In genomic region chr15:92656089-92656488, GRCh38 we compare ENCODE assay signal across 8 cellular contexts. TPM values are rescaled to one million over a fixed set of nuclear protein-coding genes. Genes with fewer than 3 reads are reported as not detected.
DNase-seq lines count a peak whose midpoint lies in the region; ATAC-seq and TF ChIP-seq lines count a peak whose summit lies in the region.

No MANE protein-coding gene starts in this region.

- in situ Hi-C loops in mammary epithelial cell (cut with MboI; ENCODE audit: low sequenced_read_pairs in 2 of 2) = no loop called here
- in situ Hi-C loops in transverse colon (cut with MboI; ENCODE audit: low pct_ligation_motif_present in 1 of 4, low pct_unique_long_range_greater_than_20kb in 1 of 4, low sequenced_read_pairs in 3 of 4) = no loop called here

- TF ChIP-seq CTCF in MCF 10A (IDR thresholded peaks at IDR 0.05; ENCODE audit: unreplicated experiment) = no peak
- no peak for TF ChIP-seq CTCF in mammary epithelial cell (conservative IDR thresholded peaks at IDR 0.05 in 1 of 2, IDR thresholded peaks at IDR 0.05 in 1 of 2; ENCODE audit: extremely low read depth in 1 of 2, insufficient read depth in 1 of 2, low read depth in 1 of 2, low read length in 2 of 2)
- TF ChIP-seq CTCF in transverse colon (IDR thresholded peaks at IDR 0.05) = no peak

- no peaks in the 10 kb centered on the region for H3K79me2 ChIP-seq in mammary epithelial cell (ENCODE audit: insufficient read depth, low read length)

- H3K9ac ChIP-seq in mammary epithelial cell (ENCODE audit: insufficient read depth, low read length) = no peak overlapping the region
- H3K9ac ChIP-seq in mucosa of stomach (ENCODE audit: low read length) = peak overlapping the region; percentile 78

- H3K4me1 ChIP-seq in mammary epithelial cell (ENCODE audit: insufficient read depth, low read length) (peaks cover 5% of the 10 kb centered on the region), mucosa of stomach (ENCODE audit: control insufficient read depth, insufficient read depth, low read length) (peaks cover 36% of the 10 kb centered on the region), transverse colon (peaks cover 0 to 34% (median 27%) of the 10 kb centered on the region in 4 donors)

- TF ChIP-seq EP300 in transverse colon (IDR thresholded peaks at IDR 0.05; ENCODE audit: low read depth) = no peak

- dilution Hi-C loops in mammary epithelial cell (cut with HindIII; ENCODE audit: low sequenced_read_pairs) = no loop called here

- no peak for DNase-seq in MCF 10A (ENCODE audit: unreplicated experiment)
- DNase-seq in mammary epithelial cell = no peak
- DNase-seq in activated naive CD8-positive, alpha-beta T cell treated with anti-CD3 and anti-CD28 coated beads, Interleukin-2, amount 50 U/mL, for 24 hours = no peak
- DNase-seq in transverse colon = no peak
- no peak for DNase-seq in NCI-H748 treated with DMSO at 0.1 percent for 48 hours (lab: John Stamatoyannopoulos, UW)
- no peak for DNase-seq in H4 (ENCODE audit: low spot score)
- DNase-seq in immature natural killer cell = no peak

- no peak overlapping the region for H3K4me2 ChIP-seq in mammary epithelial cell (ENCODE audit: insufficient read depth, low read depth, low read length)

- CTCF ChIA-PET in MCF 10A (lab: Yijun Ruan, JAX) (interaction anchor here (1.0 to 1.3 kb wide), 2 partner anchors 12 to 55 kb away, joined by 3 read pairs; no protein-coding TSS in a partner anchor), mammary epithelial cell (lab: Charles Lee; ENCODE audit: low non-redundant PET) (no interaction called here)

- H3K27me3 ChIP-seq in mammary epithelial cell (ENCODE audit: insufficient read depth, low read length) = peaks cover 18% of the 10 kb centered on the region
- no peaks in the 10 kb centered on the region for H3K27me3 ChIP-seq in mucosa of stomach (ENCODE audit: control insufficient read depth, insufficient read depth, low read length)
- peaks cover 15% of the 10 kb centered on the region for H3K27me3 ChIP-seq in transverse colon

- ATAC-seq in activated naive CD8-positive, alpha-beta T cell treated with anti-CD3 and anti-CD28 coated beads, Interleukin-2, amount 50 U/mL, for 24 hours = no peak

- no peaks in the 10 kb centered on the region for H3K36me3 ChIP-seq in mammary epithelial cell (ENCODE audit: insufficient read depth, low read length)
- no peaks in the 10 kb centered on the region for H3K36me3 ChIP-seq in mucosa of stomach (ENCODE audit: control insufficient read depth, insufficient read depth, low read length)
- no peaks in the 10 kb centered on the region for H3K36me3 ChIP-seq in transverse colon

- H3K27ac Mint-ChIP-seq in MCF 10A (ENCODE audit: low read depth, unreplicated experiment) (no peak overlapping the region), immature natural killer cell (no peak overlapping the region)
- H3K27ac Mint-ChIP-seq in activated naive CD8-positive, alpha-beta T cell treated with anti-CD3 and anti-CD28 coated beads, Interleukin-2, amount 50 U/mL, for 24 hours = peak overlapping the region; percentile 40

- peak overlapping the region; percentile 60 for H3K4me3 Mint-ChIP-seq in MCF 10A (ENCODE audit: unreplicated experiment)
- peak overlapping the region; percentile 69 for H3K4me3 Mint-ChIP-seq in activated naive CD8-positive, alpha-beta T cell treated with anti-CD3 and anti-CD28 coated beads, Interleukin-2, amount 50 U/mL, for 24 hours
- H3K4me3 Mint-ChIP-seq in immature natural killer cell = peak overlapping the region in 1 of 5 donors; percentile 40

- no TSS peak for BruUV-seq in MCF 10A (replicated peaks; lab: Mats Ljungman, UMichigan)
- BruUV-seq in mammary epithelial cell (replicated peaks; lab: Mats Ljungman, UMichigan) = no TSS peak

- H3K36me3 Mint-ChIP-seq in MCF 10A (ENCODE audit: insufficient read depth, unreplicated experiment) (no peaks in the 10 kb centered on the region), immature natural killer cell (no peaks in the 10 kb centered on the region)
- H3K36me3 Mint-ChIP-seq in activated naive CD8-positive, alpha-beta T cell treated with anti-CD3 and anti-CD28 coated beads, Interleukin-2, amount 50 U/mL, for 24 hours (ENCODE audit: low read depth) = no peaks in the 10 kb centered on the region

- no peak overlapping the region for H2AFZ ChIP-seq in mammary epithelial cell (ENCODE audit: low read depth, low read length)

- peaks cover 4% of the 10 kb centered on the region for H3K4me1 Mint-ChIP-seq in MCF 10A (ENCODE audit: insufficient read depth, unreplicated experiment)
- peaks cover 7% of the 10 kb centered on the region for H3K4me1 Mint-ChIP-seq in activated naive CD8-positive, alpha-beta T cell treated with anti-CD3 and anti-CD28 coated beads, Interleukin-2, amount 50 U/mL, for 24 hours
- H3K4me1 Mint-ChIP-seq in immature natural killer cell = peaks cover 7 to 8% of the 10 kb centered on the region in 2 donors

- WGBS in mammary epithelial cell (ENCODE audit: low coverage, missing lambda C conversion rate) = 96% methylated on average over 6 of the region's 6 CpGs
- WGBS in transverse colon (ENCODE audit: low coverage in 1 of 2), 2 donors = 88% methylated on average over 6 of the region's 6 CpGs; no CpG with 5 or more reads in 1 of the 2 donors

- peaks cover 8% of the 10 kb centered on the region for H3K27me3 Mint-ChIP-seq in MCF 10A (ENCODE audit: insufficient read depth, unreplicated experiment)
- H3K27me3 Mint-ChIP-seq in activated naive CD8-positive, alpha-beta T cell treated with anti-CD3 and anti-CD28 coated beads, Interleukin-2, amount 50 U/mL, for 24 hours = peaks cover 48% of the 10 kb centered on the region
- H3K27me3 Mint-ChIP-seq in immature natural killer cell (ENCODE audit: low read depth in 3 of 3) = peaks cover 8 to 18% (median 11%) of the 10 kb centered on the region in 3 donors

- peaks cover 1% of the 10 kb centered on the region for H3K9me3 Mint-ChIP-seq in MCF 10A (ENCODE audit: unreplicated experiment)
- H3K9me3 Mint-ChIP-seq in activated naive CD8-positive, alpha-beta T cell treated with anti-CD3 and anti-CD28 coated beads, Interleukin-2, amount 50 U/mL, for 24 hours = no peaks in the 10 kb centered on the region
- H3K9me3 Mint-ChIP-seq in immature natural killer cell = no peaks in the 10 kb centered on the region

- POLR2A ChIA-PET in MCF 10A (lab: Yijun Ruan, JAX) = no interaction called here

- intact Hi-C loops in MCF 10A (cut with micrococcal nuclease) (loop anchor here (10.0 kb wide), 1 partner anchor 51 kb away; no protein-coding TSS in a partner anchor), mammary epithelial cell (cut with micrococcal nuclease) (no loop called here), transverse colon (cut with DNase I; ENCODE audit: low total_unique reads) (no loop called here)

- H3K4me3 ChIP-seq in mammary epithelial cell (replicated peaks in 1 of 3; ENCODE audit: insufficient read depth in 1 of 3, low read depth in 2 of 3, low read length in 3 of 3) = no peak overlapping the region
- peak overlapping the region; percentile 21 for H3K4me3 ChIP-seq in mucosa of stomach (ENCODE audit: low read length)
- peak overlapping the region in 3 of 4 donors; percentile 58 to 66 (median 63) for H3K4me3 ChIP-seq in transverse colon

- no peaks in the 10 kb centered on the region for H3K9me3 ChIP-seq in mammary epithelial cell (replicated peaks; ENCODE audit: insufficient read depth, low read length)
- no peaks in the 10 kb centered on the region for H3K9me3 ChIP-seq in mucosa of stomach (ENCODE audit: control insufficient read depth, low read length)
- H3K9me3 ChIP-seq in transverse colon = no peaks in the 10 kb centered on the region

- H4K20me1 ChIP-seq in mammary epithelial cell (ENCODE audit: insufficient read depth, low read length) = no peaks in the 10 kb centered on the region

- no peak for TF ChIP-seq POLR2A in transverse colon (IDR thresholded peaks at IDR 0.05)

- H3K27ac ChIP-seq in mammary epithelial cell (ENCODE audit: insufficient read depth, low read depth, low read length) (no peak overlapping the region), transverse colon (peak overlapping the region; percentile 21 to 75 (median 68))

RNA-seq across cellular contexts. Expression of gene FAM174B, which starts 0.5 kb away (rescaled TPM):
- total RNA-seq in MCF 10A (2022) (3.5 and 6.5 TPM in 2 replicates), mammary epithelial cell (1 to 10 TPM in 1 of 2 donors, under 1 TPM in 1; 0.87 to 1.7 TPM), transverse colon (10 to 100 TPM; 15.4 to 75.2 (median 18.3) TPM)
- polyA plus RNA-seq in mammary epithelial cell (0.44 TPM), immature natural killer cell (under 1 TPM in 2 of 3 donors, not detected in 1; 0.71 to 0.78 TPM)
- polyA minus RNA-seq in mammary epithelial cell = not detected
- 0.06 and 0.14 TPM in 2 replicates for total RNA-seq in H4 (2014; rRNA removed; shearing (Covaris generic))

Comparison
In these comparisons a context has a peak if more than half of its experiments do, and no peak if none do; other contexts are left out.
1. H3K4me3 ChIP-seq: peak in mucosa of stomach (single experiment) and transverse colon (3 of 4); none in mammary epithelial cell (0 of 3).